In genomic region chr17:21295036-21295952, GRCh38 we compare ENCODE assay signal across 13 cellular contexts. TPM values are rescaled to one million over a fixed set of nuclear protein-coding genes. Genes with fewer than 3 reads are reported as not detected.
A peak's percentile ranks its signal among the peaks of the same experiment; 100 is the strongest.
DNase-seq lines count a peak whose midpoint lies in the region; ATAC-seq and TF ChIP-seq lines count a peak whose summit lies in the region.
"Had no signal": no experiment of that assay in that cellular context is flagged by ENCODE, and none has a peak within 500 bp of the region (broad histone marks: within the 10 kb centered on the region; RNA-seq: fewer than 3 reads in every experiment).

No MANE protein-coding gene starts in this region.

- DNase-seq in CD4-positive, CD25-positive, alpha-beta regulatory T cell: no peak
- no peak for DNase-seq in endothelial cell (ENCODE audit: low spot score)
- peak; percentile 83 for DNase-seq in myocyte (ENCODE audit: low read depth)
- DNase-seq in GF-D8 (lab: John Stamatoyannopoulos, UW): no peak
- DNase-seq in MG63: no peak
- DNase-seq: thyroid gland had no signal

- peaks cover 0 to 10% (median 1%) of the 10 kb centered on the region in 7 donors for H3K9me3 Mint-ChIP-seq in CD4-positive, CD25-positive, alpha-beta regulatory T cell
- H3K9me3 Mint-ChIP-seq in IgD-negative memory B cell (peaks cover 0 to 3% (median 0%) of the 10 kb centered on the region in 3 donors), endothelial cell (ENCODE audit: unreplicated experiment) (peaks cover 4% of the 10 kb centered on the region)

- peaks cover 11% of the 10 kb centered on the region for H3K36me3 Mint-ChIP-seq in CD4-positive, CD25-positive, alpha-beta regulatory T cell
- H3K36me3 Mint-ChIP-seq in IgD-negative memory B cell: peaks cover 4% of the 10 kb centered on the region
- peaks cover 49% of the 10 kb centered on the region for H3K36me3 Mint-ChIP-seq in endothelial cell (ENCODE audit: low read depth, unreplicated experiment)

- peak overlapping the region in 2 of 3 donors; percentile 1 to 85 for H3K27ac Mint-ChIP-seq in CD4-positive, CD25-positive, alpha-beta regulatory T cell
- peak overlapping the region in 2 of 3 donors; percentile 13 to 33 for H3K27ac Mint-ChIP-seq in IgD-negative memory B cell
- peak overlapping the region; percentile 1 for H3K27ac Mint-ChIP-seq in endothelial cell (ENCODE audit: unreplicated experiment)

- no peak for TF ChIP-seq CTCF in endothelial cell (IDR thresholded peaks at IDR 0.05; ENCODE audit: unreplicated experiment)

- peaks cover 0 to 32% (median 22%) of the 10 kb centered on the region in 4 donors for H3K4me1 Mint-ChIP-seq in CD4-positive, CD25-positive, alpha-beta regulatory T cell
- H3K4me1 Mint-ChIP-seq in IgD-negative memory B cell (peaks cover 0 to 22% (median 13%) of the 10 kb centered on the region in 3 donors), endothelial cell (ENCODE audit: unreplicated experiment) (peaks cover 12% of the 10 kb centered on the region)

- H3K27me3 Mint-ChIP-seq in CD4-positive, CD25-positive, alpha-beta regulatory T cell: no peaks in the 10 kb centered on the region
- H3K27me3 Mint-ChIP-seq in IgD-negative memory B cell (no peaks in the 10 kb centered on the region), endothelial cell (ENCODE audit: unreplicated experiment) (peaks cover 27% of the 10 kb centered on the region)

- H3K9me3 ChIP-seq in CD4-positive, CD25-positive, alpha-beta regulatory T cell (ENCODE audit: control insufficient read depth in 2 of 2, low read length in 2 of 2): no peaks in the 10 kb centered on the region
- H3K9me3 ChIP-seq in MG63: no peaks in the 10 kb centered on the region
- H3K9me3 ChIP-seq: right lobe of liver, SJSA1, thyroid gland had no signal

- H3K27ac ChIP-seq in CD4-positive, CD25-positive, alpha-beta regulatory T cell (ENCODE audit: insufficient read depth, low read length, poor library complexity, severe bottlenecking): no peak overlapping the region
- H3K27ac ChIP-seq: KMS-11, right lobe of liver, SJSA1, thyroid gland had no signal

- no peaks in the 10 kb centered on the region for H3K4me1 ChIP-seq in CD4-positive, CD25-positive, alpha-beta regulatory T cell (ENCODE audit: control insufficient read depth, insufficient read depth, low read length, poor library complexity, severe bottlenecking)
- H3K4me1 ChIP-seq: SJSA1 had no signal

- no peaks in the 10 kb centered on the region for H3K27me3 ChIP-seq in CD4-positive, CD25-positive, alpha-beta regulatory T cell (ENCODE audit: control insufficient read depth, insufficient read depth, low read length)
- H3K27me3 ChIP-seq in MG63: no peaks in the 10 kb centered on the region
- H3K27me3 ChIP-seq: right lobe of liver, SJSA1, thyroid gland had no signal

- H3K4me3 Mint-ChIP-seq in CD4-positive, CD25-positive, alpha-beta regulatory T cell: no peak overlapping the region
- H3K4me3 Mint-ChIP-seq in IgD-negative memory B cell (no peak overlapping the region), endothelial cell (ENCODE audit: unreplicated experiment) (no peak overlapping the region)

- peaks cover 39% of the 10 kb centered on the region for H3K36me3 ChIP-seq in CD4-positive, CD25-positive, alpha-beta regulatory T cell (ENCODE audit: control insufficient read depth, insufficient read depth, low read length)
- peaks cover 9% of the 10 kb centered on the region for H3K36me3 ChIP-seq in MG63

- no peak overlapping the region for H3K4me3 ChIP-seq in CD4-positive, CD25-positive, alpha-beta regulatory T cell (ENCODE audit: low read depth, low read length)
- H3K4me3 ChIP-seq in MG63: no peak overlapping the region
- H3K4me3 ChIP-seq: right lobe of liver, SJSA1, thyroid gland had no signal

- no peak for ATAC-seq in CD4-positive, CD25-positive, alpha-beta regulatory T cell (ENCODE audit: low read depth in 2 of 2)
- no peak for ATAC-seq in HG03469 (IDR thresholded peaks at IDR 0.05; ENCODE audit: unreplicated experiment)
- no peak for ATAC-seq in GM19328 (IDR thresholded peaks at IDR 0.05; ENCODE audit: unreplicated experiment)
- ATAC-seq: HCT116 had no signal

RNA-seq across cellular contexts. Expression of gene MAP2K3, which starts 10.8 kb away (rescaled TPM):
- 70.6 TPM for total RNA-seq in CD4-positive, CD25-positive, alpha-beta regulatory T cell
- polyA plus RNA-seq in CD4-positive, CD25-positive, alpha-beta regulatory T cell: 10 to 100 TPM; 63.4 to 71.9 (median 68.3) TPM
- 131 TPM for polyA plus RNA-seq in IgD-negative memory B cell
- total RNA-seq in endothelial cell (ENCODE audit: unreplicated experiment) (65.8 TPM), myocyte (23.2 and 25.8 TPM in 2 replicates)
- polyA plus RNA-seq in myocyte (2012): 66.4 TPM
- total RNA-seq in MG63 (2014; rRNA removed; shearing (Covaris generic); ENCODE audit: low replicate concordance): 33.2 and 42.1 TPM in 2 replicates

RNA-seq across cellular contexts. Expression of gene NATD1, which starts 42.1 kb away (rescaled TPM):
- 12.7 TPM for total RNA-seq in CD4-positive, CD25-positive, alpha-beta regulatory T cell
- polyA plus RNA-seq in CD4-positive, CD25-positive, alpha-beta regulatory T cell: 1 to 10 TPM; 2.8 to 4.6 (median 2.8) TPM
- polyA plus RNA-seq in IgD-negative memory B cell: 0.45 TPM
- total RNA-seq in endothelial cell (ENCODE audit: unreplicated experiment) (30.3 TPM), myocyte (24.9 and 25.8 TPM in 2 replicates)
- 17.7 TPM for polyA plus RNA-seq in myocyte (2012)
- total RNA-seq in MG63 (2014; rRNA removed; shearing (Covaris generic); ENCODE audit: low replicate concordance): 0.36 TPM in 1 of 2 replicates, not detected in the other

Comparison
In these comparisons a context has a peak if more than half of its experiments do, and no peak if none do; other contexts are left out.
1. RNA of gene NATD1, which starts 42.1 kb away (total RNA-seq): 30.3 TPM in endothelial cell (single experiment), 24.9 to 25.8 TPM in myocyte and 12.7 TPM in CD4-positive, CD25-positive, alpha-beta regulatory T cell (single experiment); 0.36 TPM in MG63; every median in the first group is over 10 times any median in the second.
2. Peak in every context shown above with its lines, with median percentiles within 50 percentile points of each other: H3K27ac Mint-ChIP-seq.